In the genomic region with DNA sequence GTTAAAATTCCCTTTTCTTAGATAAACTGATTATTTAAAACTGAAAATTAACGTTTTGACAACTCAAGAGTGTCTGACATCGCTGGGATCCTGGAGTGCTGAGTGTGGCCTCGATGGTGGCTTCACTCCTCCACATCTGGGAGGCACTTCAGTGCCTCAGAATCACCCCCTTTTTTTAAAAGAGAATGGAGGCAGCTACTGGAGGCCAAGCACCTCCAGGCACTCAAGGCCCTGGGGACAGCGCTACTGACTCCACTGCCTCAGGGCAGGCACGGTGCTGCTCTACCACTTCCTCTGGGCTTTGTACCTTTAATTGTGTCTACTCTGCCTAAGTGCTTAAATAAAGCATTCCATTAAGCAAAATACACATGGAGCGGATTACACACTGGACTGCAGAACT, we compare ENCODE assay signal across 27 cellular contexts. TPM values are rescaled to one million over a fixed set of nuclear protein-coding genes. Genes with fewer than 3 reads are reported as not detected.
DNase-seq lines count a peak whose midpoint lies in the region; ATAC-seq and TF ChIP-seq lines count a peak whose summit lies in the region.
"Had no signal": no experiment of that assay in that cellular context is flagged by ENCODE, and none has a peak within 500 bp of the region (broad histone marks: within the 10 kb centered on the region; RNA-seq: fewer than 3 reads in every experiment).

No MANE protein-coding gene starts in this region.

- H3K9ac ChIP-seq in HCT116 (ENCODE audit: low read length) (no peak overlapping the region), SK-N-MC (ENCODE audit: insufficient read length) (no peak overlapping the region)

- no peak for TF ChIP-seq POLR2A in HCT116 (IDR thresholded peaks at IDR 0.05; ENCODE audit: borderline replicate concordance, extremely low read depth, insufficient read depth, insufficient read length)

- DNase-seq in activated CD8-positive, alpha-beta T cell treated with anti-CD3 and anti-CD28 coated beads, Interleukin-2, amount 10 ng/mL, durations not matched to agents 7 days and 5 days, result no peak
- no peak for DNase-seq in activated CD8-positive, alpha-beta T cell treated with anti-CD3 and anti-CD28 coated beads for 36 hours
- DNase-seq in HCT116 (ENCODE audit: low read depth, low spot score) (no peak), SK-N-MC (ENCODE audit: low read depth, low spot score) (no peak), natural killer cell (no peak), NCI-H146 treated with DMSO at 0.1 percent for 48 hours (lab: John Stamatoyannopoulos, UW; ENCODE audit: unreplicated experiment) (no peak), NCI-H524 (lab: John Stamatoyannopoulos, UW) (no peak)
- no peak for DNase-seq in activated effector memory CD4-positive, alpha-beta T cell treated with Interleukin-2 at 50 U/mL for 16 hours
- DNase-seq: ACHN; activated CD4-positive, alpha-beta T cell treated with anti-CD3 and anti-CD28 coated beads, Interleukin-2, amount 50 U/mL, for 4 hours; activated T-cell treated with anti-CD3 and anti-CD28 coated beads, Interleukin-2, amount 50 U/mL, for 1 hour; BE2C; DMS79 treated with DMSO at 0.1 percent for 48 hours; H9; KBM-7; lower lobe of right lung; MG63; NCI-H2171; NCI-H510A; nephron progenitor cell; ovary; retina; SHP77; stimulated activated CD4-positive, alpha-beta T cell treated with anti-CD3 and anti-CD28 coated beads, Interleukin-1b, Interleukin-23, amount 100 ng/mL, for 48 hours; transverse colon; WERI-Rb-1 had no signal

- TSS peak; percentile 41 for BruUV-seq in HCT116 (replicated peaks; lab: Mats Ljungman, UMichigan)

- no peaks in the 10 kb centered on the region for H3K4me1 ChIP-seq in HCT116 (ENCODE audit: control insufficient read depth in 1 of 2, insufficient read depth in 2 of 2, low read length in 2 of 2)
- H3K4me1 ChIP-seq: BE2C, lower lobe of right lung, transverse colon had no signal

- H3K27ac ChIP-seq in HCT116 (ENCODE audit: low read depth, low read length) (no peak overlapping the region), SK-N-MC (peak overlapping the region; percentile 19; the same call in 1 of the 2 replicates)
- H3K27ac ChIP-seq: lower lobe of right lung, transverse colon, WERI-Rb-1 had no signal

- CTCF ChIA-PET in activated CD8-positive, alpha-beta T cell treated with anti-CD3 and anti-CD28 coated beads, Interleukin-2, amount 10 ng/mL, durations not matched to agents 7 days and 5 days (lab: Charles Lee), result interaction anchor here (1.4 kb wide), 1 partner anchor 245 kb away, joined by 4 read pairs; no protein-coding TSS in a partner anchor
- CTCF ChIA-PET in activated CD8-positive, alpha-beta T cell treated with anti-CD3 and anti-CD28 coated beads for 36 hours (lab: Charles Lee), result interaction anchor here (1.4 to 1.8 kb wide), 2 partner anchors 9 to 10 kb away, joined by 3 read pairs; no protein-coding TSS in a partner anchor
- CTCF ChIA-PET in HCT116 (lab: Charles Lee), result no interaction called here

- peaks cover 47% of the 10 kb centered on the region for H3K36me3 Mint-ChIP-seq in activated CD8-positive, alpha-beta T cell treated with anti-CD3 and anti-CD28 coated beads, Interleukin-2, amount 10 ng/mL, durations not matched to agents 7 days and 5 days (ENCODE audit: low read depth)
- peaks cover 19% of the 10 kb centered on the region for H3K36me3 Mint-ChIP-seq in activated CD8-positive, alpha-beta T cell treated with anti-CD3 and anti-CD28 coated beads for 36 hours (ENCODE audit: low read depth)
- peaks cover 9% of the 10 kb centered on the region for H3K36me3 Mint-ChIP-seq in natural killer cell

- H3K4me2 ChIP-seq in HCT116 (ENCODE audit: low read length), result no peak overlapping the region
- H3K4me2 ChIP-seq: smooth muscle cell had no signal

- no peaks in the 10 kb centered on the region for H3K27me3 Mint-ChIP-seq in activated CD8-positive, alpha-beta T cell treated with anti-CD3 and anti-CD28 coated beads, Interleukin-2, amount 10 ng/mL, durations not matched to agents 7 days and 5 days (ENCODE audit: low read depth)
- H3K27me3 Mint-ChIP-seq in activated CD8-positive, alpha-beta T cell treated with anti-CD3 and anti-CD28 coated beads for 36 hours, result no peaks in the 10 kb centered on the region
- no peaks in the 10 kb centered on the region for H3K27me3 Mint-ChIP-seq in natural killer cell (ENCODE audit: low read depth in 2 of 2)

- no peak for TF ChIP-seq RAD21 in HCT116 (IDR thresholded peaks at IDR 0.05; ENCODE audit: low read depth)

- H3K79me2 ChIP-seq in HCT116 (ENCODE audit: insufficient read depth, low read length), result no peaks in the 10 kb centered on the region

- no peaks in the 10 kb centered on the region for H3K9me3 ChIP-seq in HCT116 (ENCODE audit: control insufficient read depth in 1 of 2, insufficient read depth in 1 of 2, low read depth in 1 of 2, low read length in 2 of 2)
- H3K9me3 ChIP-seq in SK-N-MC (ENCODE audit: low read depth, low read length), result no peaks in the 10 kb centered on the region
- H3K9me3 ChIP-seq: BE2C, lower lobe of right lung, MG63, ovary, transverse colon had no signal

- no peaks in the 10 kb centered on the region for H3K27me3 ChIP-seq in HCT116 (ENCODE audit: insufficient read depth, low read length)
- H3K27me3 ChIP-seq: BE2C, MG63, ovary, transverse colon had no signal

- peaks cover 14% of the 10 kb centered on the region for H3K4me1 Mint-ChIP-seq in activated CD8-positive, alpha-beta T cell treated with anti-CD3 and anti-CD28 coated beads, Interleukin-2, amount 10 ng/mL, durations not matched to agents 7 days and 5 days (ENCODE audit: low read depth)
- H3K4me1 Mint-ChIP-seq in activated CD8-positive, alpha-beta T cell treated with anti-CD3 and anti-CD28 coated beads for 36 hours (ENCODE audit: low read depth), result peaks cover 4% of the 10 kb centered on the region
- H3K4me1 Mint-ChIP-seq in natural killer cell, result peaks cover 21 to 31% of the 10 kb centered on the region in 2 donors
- H3K4me1 Mint-ChIP-seq: nephron progenitor cell had no signal

- no peaks in the 10 kb centered on the region for H3K9me3 Mint-ChIP-seq in activated CD8-positive, alpha-beta T cell treated with anti-CD3 and anti-CD28 coated beads, Interleukin-2, amount 10 ng/mL, durations not matched to agents 7 days and 5 days (ENCODE audit: insufficient read depth)
- no peaks in the 10 kb centered on the region for H3K9me3 Mint-ChIP-seq in activated CD8-positive, alpha-beta T cell treated with anti-CD3 and anti-CD28 coated beads for 36 hours
- H3K9me3 Mint-ChIP-seq in natural killer cell, result no peaks in the 10 kb centered on the region
- H3K9me3 Mint-ChIP-seq: H9, nephron progenitor cell had no signal

- no peaks in the 10 kb centered on the region for H4K20me1 ChIP-seq in HCT116 (ENCODE audit: insufficient read depth)

- H3K4me3 ChIP-seq in HCT116 (replicated peaks in 1 of 2; ENCODE audit: low read depth in 1 of 2, low read length in 2 of 2) (no peak overlapping the region), SK-N-MC (no peak overlapping the region)
- H3K4me3 ChIP-seq: lower lobe of right lung, MG63, ovary, smooth muscle cell, transverse colon had no signal

- H3K9me2 ChIP-seq in HCT116 (ENCODE audit: insufficient read depth), result no peaks in the 10 kb centered on the region

- no peak for TF ChIP-seq CTCF in activated CD8-positive, alpha-beta T cell treated with anti-CD3 and anti-CD28 coated beads for 36 hours (IDR thresholded peaks at IDR 0.05)
- TF ChIP-seq CTCF in HCT116 (IDR thresholded peaks at IDR 0.05 in 2 of 3, conservative IDR thresholded peaks at IDR 0.05 in 1 of 3; ENCODE audit: borderline replicate concordance in 1 of 3, insufficient read depth in 1 of 3, low read depth in 2 of 3, low read length in 2 of 3) (no peak), natural killer cell (IDR thresholded peaks at IDR 0.05) (no peak)

- peak overlapping the region; percentile 16 for H3K27ac Mint-ChIP-seq in activated CD8-positive, alpha-beta T cell treated with anti-CD3 and anti-CD28 coated beads, Interleukin-2, amount 10 ng/mL, durations not matched to agents 7 days and 5 days
- no peak overlapping the region for H3K27ac Mint-ChIP-seq in activated CD8-positive, alpha-beta T cell treated with anti-CD3 and anti-CD28 coated beads for 36 hours
- peak overlapping the region; percentile 81 to 85 for H3K27ac Mint-ChIP-seq in natural killer cell
- H3K27ac Mint-ChIP-seq: H9, nephron progenitor cell had no signal

- RAD21 ChIA-PET in HCT116 (lab: Charles Lee; ENCODE audit: low non-redundant PET in 1 of 2, low total read pairs in 2 of 2, uncharacterized antibody in 2 of 2, unreplicated experiment in 2 of 2), result no interaction called here

- POLR2A ChIA-PET in activated CD8-positive, alpha-beta T cell treated with anti-CD3 and anti-CD28 coated beads, Interleukin-2, amount 10 ng/mL, durations not matched to agents 7 days and 5 days (lab: Charles Lee), result interaction anchor here (1.7 kb wide), 1 partner anchor 27 kb away, joined by 6 read pairs; a partner anchor contains a TSS
- POLR2A ChIA-PET in activated CD8-positive, alpha-beta T cell treated with anti-CD3 and anti-CD28 coated beads for 36 hours (lab: Charles Lee), result no interaction called here
- POLR2A ChIA-PET in HCT116 (lab: Charles Lee), result no interaction called here

- peaks cover 5% of the 10 kb centered on the region in 2 experiments; a peak in 3 of 4 replicates for H3K36me3 ChIP-seq in HCT116 (ENCODE audit: control insufficient read depth in 1 of 2, insufficient read depth in 2 of 2, low read length in 2 of 2)
- H3K36me3 ChIP-seq in SK-N-MC (ENCODE audit: insufficient read depth, low read length), result no peaks in the 10 kb centered on the region
- H3K36me3 ChIP-seq: BE2C, MG63, ovary, WERI-Rb-1 had no signal

- intact Hi-C loops in activated CD8-positive, alpha-beta T cell treated with anti-CD3 and anti-CD28 coated beads for 36 hours (cut with micrococcal nuclease), result no loop called here
- intact Hi-C loops in HCT116 (cut with micrococcal nuclease), result no loop called here
- intact Hi-C loops in natural killer cell (cut with micrococcal nuclease), result no loop called here

- H2AFZ ChIP-seq in HCT116 (ENCODE audit: low read depth, low read length, poor library complexity, severe bottlenecking), result no peak overlapping the region

- no peak overlapping the region for H3K4me3 Mint-ChIP-seq in activated CD8-positive, alpha-beta T cell treated with anti-CD3 and anti-CD28 coated beads, Interleukin-2, amount 10 ng/mL, durations not matched to agents 7 days and 5 days
- no peak overlapping the region for H3K4me3 Mint-ChIP-seq in activated CD8-positive, alpha-beta T cell treated with anti-CD3 and anti-CD28 coated beads for 36 hours
- H3K4me3 Mint-ChIP-seq in natural killer cell, result peak overlapping the region; percentile 42
- H3K4me3 Mint-ChIP-seq: H9, nephron progenitor cell had no signal

- ATAC-seq in activated CD8-positive, alpha-beta T cell treated with anti-CD3 and anti-CD28 coated beads, Interleukin-2, amount 10 ng/mL, durations not matched to agents 7 days and 5 days, result no peak
- ATAC-seq in activated CD8-positive, alpha-beta T cell treated with anti-CD3 and anti-CD28 coated beads for 36 hours, result no peak
- ATAC-seq in HCT116 (no peak), natural killer cell (no peak)
- ATAC-seq: lower lobe of right lung had no signal

RNA-seq across cellular contexts. Expression of a gene that starts 27.2 kb away (rescaled TPM):
- total RNA-seq in activated CD8-positive, alpha-beta T cell treated with anti-CD3 and anti-CD28 coated beads, Interleukin-2, amount 10 ng/mL, durations not matched to agents 7 days and 5 days, result 100 to 1,000 TPM; 154 TPM
- 100 to 1,000 TPM; 108 to 113 TPM for total RNA-seq in activated CD8-positive, alpha-beta T cell treated with anti-CD3 and anti-CD28 coated beads for 36 hours
- total RNA-seq in HCT116 (2021; ENCODE audit: unreplicated experiment) (73.1 TPM), natural killer cell (10 to 100 TPM in 2 of 3 donors, 1 to 10 TPM in 1; 8.8 to 14.8 (median 14.1) TPM)
- polyA plus RNA-seq in HCT116 (2012), result 54.1 and 74.7 TPM in 2 replicates
